ENCODE assay signal across 8 cellular contexts in the genomic region with DNA sequence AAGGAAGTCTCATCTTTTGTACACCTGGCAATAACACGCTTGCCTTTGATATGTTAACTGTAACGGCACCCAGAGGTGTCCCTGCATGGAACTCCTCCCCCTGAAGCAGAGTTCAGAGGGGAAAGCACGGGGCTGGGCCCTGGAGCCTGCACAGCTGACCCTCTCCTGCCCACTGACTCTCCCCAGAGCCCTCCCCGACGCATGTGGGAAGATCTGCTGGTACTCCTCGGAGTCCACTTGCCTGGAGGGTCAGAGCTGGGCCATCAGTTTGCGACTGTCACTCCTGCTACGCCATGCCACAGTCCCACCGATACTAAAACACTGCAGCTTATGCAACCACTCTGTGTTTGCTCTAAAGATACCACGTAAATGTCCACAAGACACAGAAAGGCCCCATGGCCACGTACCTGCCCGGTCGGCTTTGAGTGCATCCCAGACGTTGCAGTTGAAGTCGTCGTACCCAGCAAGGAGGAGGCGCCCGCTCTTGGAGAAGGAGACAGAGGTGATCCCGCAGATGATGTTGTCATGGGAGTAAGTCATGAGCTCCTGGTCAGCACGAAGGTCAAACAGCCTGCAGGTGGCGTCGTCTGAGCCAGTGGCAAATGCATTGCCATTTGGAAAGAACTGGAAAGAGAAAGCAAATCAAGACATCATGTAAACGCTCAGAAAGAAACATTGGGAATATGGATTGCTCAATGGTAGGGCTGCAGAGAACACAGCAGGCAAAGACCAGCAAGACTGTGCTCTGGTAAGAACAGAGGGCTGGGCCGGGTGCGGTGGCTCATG. TPM values are rescaled to one million over a fixed set of nuclear protein-coding genes. Genes with fewer than 3 reads are reported as not detected.
DNase-seq lines count a peak whose midpoint lies in the region; ATAC-seq and TF ChIP-seq lines count a peak whose summit lies in the region.

No MANE protein-coding gene starts in this region.

- H3K27me3 ChIP-seq in RWPE2 (ENCODE audit: insufficient read depth, poor library complexity, severe bottlenecking), result no peaks in the 10 kb centered on the region

- H3K4me1 ChIP-seq in RWPE2 (ENCODE audit: insufficient read depth, poor library complexity, severe bottlenecking), result peaks cover 5% of the 10 kb centered on the region

- no peak overlapping the region for H3K4me3 ChIP-seq in RWPE2 (ENCODE audit: severe bottlenecking)

- H3K36me3 ChIP-seq in RWPE2 (ENCODE audit: low read depth), result peaks cover 89% of the 10 kb centered on the region

- no peaks in the 10 kb centered on the region for H3K9me3 Mint-ChIP-seq in stimulated activated naive CD8-positive, alpha-beta T cell treated with anti-CD3 and anti-CD28 coated beads, Interleukin-15, amount 100 ng/mL, for 72 hours

- intact Hi-C loops in sciatic nerve (cut with DNase I), result loop anchor here (10.0 kb wide), 1 partner anchor 96 kb away; no protein-coding TSS in a partner anchor

- no peak for ATAC-seq in stimulated activated naive CD8-positive, alpha-beta T cell treated with anti-CD3 and anti-CD28 coated beads, Interleukin-15, Interleukin-2, amounts not matched to agents 100 U/mL and 50 U/mL, for 24 hours
- no peak for ATAC-seq in stimulated activated naive CD8-positive, alpha-beta T cell treated with anti-CD3 and anti-CD28 coated beads, Interleukin-15, amount 100 ng/mL, for 72 hours
- ATAC-seq in RWPE2 (ENCODE audit: low read depth), result no peak
- no peak for ATAC-seq in HG03521 (IDR thresholded peaks at IDR 0.05; ENCODE audit: unreplicated experiment)
- ATAC-seq in HG03135 (IDR thresholded peaks at IDR 0.05; ENCODE audit: unreplicated experiment), result no peak
- ATAC-seq in sciatic nerve, result no peak
- no peak for ATAC-seq in GM21717 (IDR thresholded peaks at IDR 0.05; ENCODE audit: unreplicated experiment)

- no peak overlapping the region for H3K27ac Mint-ChIP-seq in stimulated activated naive CD8-positive, alpha-beta T cell treated with anti-CD3 and anti-CD28 coated beads, Interleukin-15, amount 100 ng/mL, for 72 hours

- no peaks in the 10 kb centered on the region for H3K27me3 Mint-ChIP-seq in stimulated activated naive CD8-positive, alpha-beta T cell treated with anti-CD3 and anti-CD28 coated beads, Interleukin-15, amount 100 ng/mL, for 72 hours

- H3K9me3 ChIP-seq in RWPE2 (ENCODE audit: severe bottlenecking), result no peaks in the 10 kb centered on the region

- TF ChIP-seq CTCF in RWPE2 (IDR thresholded peaks at IDR 0.05; ENCODE audit: poor library complexity, severe bottlenecking), result peak; percentile 27

- H3K4me1 Mint-ChIP-seq in stimulated activated naive CD8-positive, alpha-beta T cell treated with anti-CD3 and anti-CD28 coated beads, Interleukin-15, amount 100 ng/mL, for 72 hours, result peaks cover under 1% of the 10 kb centered on the region

- no peak overlapping the region for H3K4me3 Mint-ChIP-seq in stimulated activated naive CD8-positive, alpha-beta T cell treated with anti-CD3 and anti-CD28 coated beads, Interleukin-15, amount 100 ng/mL, for 72 hours

- peak; percentile 23 for DNase-seq in stimulated activated naive CD8-positive, alpha-beta T cell treated with anti-CD3 and anti-CD28 coated beads, Interleukin-15, Interleukin-2, amounts not matched to agents 100 U/mL and 50 U/mL, for 24 hours
- no peak for DNase-seq in stimulated activated naive CD8-positive, alpha-beta T cell treated with anti-CD3 and anti-CD28 coated beads, Interleukin-15, amount 100 ng/mL, for 72 hours
- DNase-seq in RWPE2 (ENCODE audit: low spot score) (peak; percentile 57), glomerular visceral epithelial cell (ENCODE audit: extremely low spot score) (peak; percentile 32), sciatic nerve (ENCODE audit: low spot score) (no peak)

- H3K27ac ChIP-seq in RWPE2 (ENCODE audit: poor library complexity, severe bottlenecking), result no peak overlapping the region

RNA-seq across cellular contexts. Expression of a gene that starts 10.6 kb away (rescaled TPM):
- total RNA-seq in sciatic nerve, result 77.3 TPM

Comparison
In these comparisons a context has a peak if more than half of its experiments do, and no peak if none do; other contexts are left out.
1. DNase-seq: peak in stimulated activated naive CD8-positive, alpha-beta T cell treated with anti-CD3 and anti-CD28 coated beads, Interleukin-15, Interleukin-2, amounts not matched to agents 100 U/mL and 50 U/mL, for 24 hours (single experiment), RWPE2 (single experiment) and glomerular visceral epithelial cell (single experiment); none in stimulated activated naive CD8-positive, alpha-beta T cell treated with anti-CD3 and anti-CD28 coated beads, Interleukin-15, amount 100 ng/mL, for 72 hours (0 of 2) and sciatic nerve (single experiment).